In the genomic region with DNA sequence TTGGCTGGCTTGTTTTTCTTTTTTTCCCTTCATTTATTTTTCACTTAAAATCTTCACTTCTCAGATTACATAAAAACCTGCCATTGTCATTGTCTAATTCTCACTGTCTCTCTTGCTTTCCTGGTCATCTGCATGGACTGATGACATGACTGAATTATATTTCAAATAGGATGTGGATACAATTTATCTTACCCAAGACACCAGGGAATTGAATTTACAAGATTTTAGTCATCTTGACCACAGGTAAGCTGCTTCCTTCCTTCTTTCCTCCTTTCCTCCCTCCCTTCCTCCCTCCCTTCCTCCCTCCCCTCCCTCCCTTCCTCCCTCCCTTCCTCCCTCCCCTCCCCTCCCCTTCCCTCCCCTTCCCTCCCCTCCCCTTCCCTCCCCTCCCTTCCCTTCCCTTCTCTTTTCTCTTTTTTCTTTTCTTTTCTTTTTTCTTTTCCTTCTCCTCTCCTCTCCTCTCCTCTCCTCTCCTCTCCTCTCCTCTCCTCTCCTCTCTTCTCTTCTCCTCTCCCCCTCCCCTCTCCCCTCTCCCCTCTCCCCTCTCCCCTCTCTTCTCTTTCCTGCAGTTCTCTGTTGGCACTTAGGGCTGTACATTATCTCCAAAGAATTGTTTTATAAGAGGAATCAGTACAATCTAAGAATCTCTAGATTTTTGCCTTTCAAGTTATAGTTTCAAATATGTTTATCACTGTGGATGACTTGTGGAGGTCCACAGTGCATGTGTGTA, we compare ENCODE assay signal across 1 cellular context.
TF ChIP-seq lines count a peak whose summit lies in the region.

No MANE protein-coding gene starts in this region.

TF ChIP-seq in GM23338, 12 proteins besides CTCF, POLR2A, EP300 and RAD21 (continued from another document):
- TF ChIP-seq REST (IDR thresholded peaks at IDR 0.05; ENCODE audit: unreplicated experiment): no peak
- no peak for TF ChIP-seq ZNF331 (CRISPR knock-in tag; IDR thresholded peaks at IDR 0.05; ENCODE audit: low read depth)
- TF ChIP-seq, protein P1, sequence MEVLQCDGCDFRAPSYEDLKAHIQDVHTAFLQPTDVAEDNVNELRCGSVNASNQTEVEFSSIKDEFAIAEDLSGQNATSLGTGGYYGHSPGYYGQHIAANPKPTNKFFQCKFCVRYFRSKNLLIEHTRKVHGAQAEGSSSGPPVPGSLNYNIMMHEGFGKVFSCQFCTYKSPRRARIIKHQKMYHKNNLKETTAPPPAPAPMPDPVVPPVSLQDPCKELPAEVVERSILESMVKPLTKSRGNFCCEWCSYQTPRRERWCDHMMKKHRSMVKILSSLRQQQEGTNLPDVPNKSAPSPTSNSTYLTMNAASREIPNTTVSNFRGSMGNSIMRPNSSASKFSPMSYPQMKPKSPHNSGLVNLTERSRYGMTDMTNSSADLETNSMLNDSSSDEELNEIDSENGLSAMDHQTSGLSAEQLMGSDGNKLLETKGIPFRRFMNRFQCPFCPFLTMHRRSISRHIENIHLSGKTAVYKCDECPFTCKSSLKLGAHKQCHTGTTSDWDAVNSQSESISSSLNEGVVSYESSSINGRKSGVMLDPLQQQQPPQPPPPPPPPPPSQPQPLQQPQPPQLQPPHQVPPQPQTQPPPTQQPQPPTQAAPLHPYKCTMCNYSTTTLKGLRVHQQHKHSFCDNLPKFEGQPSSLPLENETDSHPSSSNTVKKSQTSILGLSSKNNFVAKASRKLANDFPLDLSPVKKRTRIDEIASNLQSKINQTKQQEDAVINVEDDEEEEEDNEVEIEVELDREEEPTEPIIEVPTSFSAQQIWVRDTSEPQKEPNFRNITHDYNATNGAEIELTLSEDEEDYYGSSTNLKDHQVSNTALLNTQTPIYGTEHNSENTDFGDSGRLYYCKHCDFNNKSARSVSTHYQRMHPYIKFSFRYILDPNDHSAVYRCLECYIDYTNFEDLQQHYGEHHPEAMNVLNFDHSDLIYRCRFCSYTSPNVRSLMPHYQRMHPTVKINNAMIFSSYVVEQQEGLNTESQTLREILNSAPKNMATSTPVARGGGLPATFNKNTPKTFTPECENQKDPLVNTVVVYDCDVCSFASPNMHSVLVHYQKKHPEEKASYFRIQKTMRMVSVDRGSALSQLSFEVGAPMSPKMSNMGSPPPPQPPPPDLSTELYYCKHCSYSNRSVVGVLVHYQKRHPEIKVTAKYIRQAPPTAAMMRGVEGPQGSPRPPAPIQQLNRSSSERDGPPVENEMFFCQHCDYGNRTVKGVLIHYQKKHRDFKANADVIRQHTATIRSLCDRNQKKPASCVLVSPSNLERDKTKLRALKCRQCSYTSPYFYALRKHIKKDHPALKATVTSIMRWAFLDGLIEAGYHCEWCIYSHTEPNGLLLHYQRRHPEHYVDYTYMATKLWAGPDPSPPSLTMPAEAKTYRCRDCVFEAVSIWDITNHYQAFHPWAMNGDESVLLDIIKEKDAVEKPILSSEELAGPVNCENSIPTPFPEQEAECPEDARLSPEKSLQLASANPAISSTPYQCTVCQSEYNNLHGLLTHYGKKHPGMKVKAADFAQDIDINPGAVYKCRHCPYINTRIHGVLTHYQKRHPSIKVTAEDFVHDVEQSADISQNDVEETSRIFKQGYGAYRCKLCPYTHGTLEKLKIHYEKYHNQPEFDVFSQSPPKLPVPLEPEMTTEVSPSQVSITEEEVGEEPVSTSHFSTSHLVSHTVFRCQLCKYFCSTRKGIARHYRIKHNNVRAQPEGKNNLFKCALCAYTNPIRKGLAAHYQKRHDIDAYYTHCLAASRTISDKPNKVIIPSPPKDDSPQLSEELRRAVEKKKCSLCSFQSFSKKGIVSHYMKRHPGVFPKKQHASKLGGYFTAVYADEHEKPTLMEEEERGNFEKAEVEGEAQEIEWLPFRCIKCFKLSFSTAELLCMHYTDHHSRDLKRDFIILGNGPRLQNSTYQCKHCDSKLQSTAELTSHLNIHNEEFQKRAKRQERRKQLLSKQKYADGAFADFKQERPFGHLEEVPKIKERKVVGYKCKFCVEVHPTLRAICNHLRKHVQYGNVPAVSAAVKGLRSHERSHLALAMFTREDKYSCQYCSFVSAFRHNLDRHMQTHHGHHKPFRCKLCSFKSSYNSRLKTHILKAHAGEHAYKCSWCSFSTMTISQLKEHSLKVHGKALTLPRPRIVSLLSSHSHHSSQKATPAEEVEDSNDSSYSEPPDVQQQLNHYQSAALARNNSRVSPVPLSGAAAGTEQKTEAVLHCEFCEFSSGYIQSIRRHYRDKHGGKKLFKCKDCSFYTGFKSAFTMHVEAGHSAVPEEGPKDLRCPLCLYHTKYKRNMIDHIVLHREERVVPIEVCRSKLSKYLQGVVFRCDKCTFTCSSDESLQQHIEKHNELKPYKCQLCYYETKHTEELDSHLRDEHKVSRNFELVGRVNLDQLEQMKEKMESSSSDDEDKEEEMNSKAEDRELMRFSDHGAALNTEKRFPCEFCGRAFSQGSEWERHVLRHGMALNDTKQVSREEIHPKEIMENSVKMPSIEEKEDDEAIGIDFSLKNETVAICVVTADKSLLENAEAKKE (CRISPR knock-in tag; IDR thresholded peaks at IDR 0.05): no peak
- TF ChIP-seq STAT1 (IDR thresholded peaks at IDR 0.05; ENCODE audit: unreplicated experiment): no peak
